1 cellular context compared by ENCODE assay signal in the genomic region with DNA sequence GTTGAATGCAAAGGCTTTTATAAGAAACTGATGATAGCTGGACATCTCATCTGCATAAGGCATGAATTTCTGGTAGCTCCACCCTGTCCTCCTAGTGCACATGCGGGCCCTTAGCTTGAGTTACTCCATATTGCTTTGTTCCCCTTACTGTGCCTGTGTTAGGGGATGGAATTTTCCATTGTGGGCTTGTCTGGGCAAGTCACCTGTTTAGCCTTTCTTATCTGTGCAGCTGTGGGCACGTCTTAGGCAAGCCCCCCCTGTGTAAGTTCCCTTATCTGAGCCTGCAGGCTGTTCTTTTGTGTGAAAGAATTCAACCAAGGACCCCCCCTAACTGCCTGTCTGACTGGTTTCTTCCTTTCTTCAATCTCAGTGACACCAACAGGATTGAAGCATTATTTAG.
A peak's percentile ranks its signal among the peaks of the same experiment; 100 is the strongest.
TF ChIP-seq lines count a peak whose summit lies in the region.

No MANE protein-coding gene starts in this region.

TF ChIP-seq in K562, 482 proteins besides CTCF, POLR2A, EP300 and RAD21 (continued from another document and continues in another):
- TF ChIP-seq NUFIP1 (IDR thresholded peaks at IDR 0.05; ENCODE audit: partially characterized antibody) (peak; percentile 19), TOE1 (IDR thresholded peaks at IDR 0.05; ENCODE audit: borderline replicate concordance) (no peak), TOE1 (CRISPR knock-in tag; IDR thresholded peaks at IDR 0.05; ENCODE audit: borderline replicate concordance, low read depth) (no peak), SNIP1 (IDR thresholded peaks at IDR 0.05; ENCODE audit: low read depth) (no peak), KLF6 (CRISPR knock-in tag; IDR thresholded peaks at IDR 0.05; ENCODE audit: borderline replicate concordance) (peak; percentile 99), RB1 (IDR thresholded peaks at IDR 0.05; ENCODE audit: low read depth) (no peak), EGR1 (conservative IDR thresholded peaks at IDR 0.05) (no peak), ZNF197 (CRISPR knock-in tag; IDR thresholded peaks at IDR 0.05; ENCODE audit: low read depth) (peak; percentile 94; the same call in 1 of the 2 replicates), ZNF263 (CRISPR knock-in tag; IDR thresholded peaks at IDR 0.05; ENCODE audit: borderline replicate concordance) (no peak), ILK (tag; IDR thresholded peaks at IDR 0.05; ENCODE audit: borderline replicate concordance, low read depth) (peak; percentile 76; the same call in 1 of the 2 replicates), CREM (IDR thresholded peaks at IDR 0.05; ENCODE audit: low read depth) (peak; percentile 42; the same call in 1 of the 2 replicates), MEF2A (IDR thresholded peaks at IDR 0.05; ENCODE audit: control insufficient read depth, low read depth, low read length) (no peak), HMG20A (CRISPR knock-in tag; conservative IDR thresholded peaks at IDR 0.05) (peak; percentile 82; the same call in 1 of the 2 replicates), SMARCA5 (IDR thresholded peaks at IDR 0.05) (no peak), ZNF561 (CRISPR knock-in tag; conservative IDR thresholded peaks at IDR 0.05) (no peak), MBD2 (IDR thresholded peaks at IDR 0.05; ENCODE audit: borderline replicate concordance, low read depth) (peak; percentile 64; the same call in 1 of the 2 replicates)
- TF ChIP-seq, protein P1, sequence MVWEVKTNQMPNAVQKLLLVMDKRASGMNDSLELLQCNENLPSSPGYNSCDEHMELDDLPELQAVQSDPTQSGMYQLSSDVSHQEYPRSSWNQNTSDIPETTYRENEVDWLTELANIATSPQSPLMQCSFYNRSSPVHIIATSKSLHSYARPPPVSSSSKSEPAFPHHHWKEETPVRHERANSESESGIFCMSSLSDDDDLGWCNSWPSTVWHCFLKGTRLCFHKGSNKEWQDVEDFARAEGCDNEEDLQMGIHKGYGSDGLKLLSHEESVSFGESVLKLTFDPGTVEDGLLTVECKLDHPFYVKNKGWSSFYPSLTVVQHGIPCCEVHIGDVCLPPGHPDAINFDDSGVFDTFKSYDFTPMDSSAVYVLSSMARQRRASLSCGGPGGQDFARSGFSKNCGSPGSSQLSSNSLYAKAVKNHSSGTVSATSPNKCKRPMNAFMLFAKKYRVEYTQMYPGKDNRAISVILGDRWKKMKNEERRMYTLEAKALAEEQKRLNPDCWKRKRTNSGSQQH (CRISPR knock-in tag; IDR thresholded peaks at IDR 0.05), result peak; percentile 38; the same call in 1 of the 2 replicates
- TF ChIP-seq, protein P2, sequence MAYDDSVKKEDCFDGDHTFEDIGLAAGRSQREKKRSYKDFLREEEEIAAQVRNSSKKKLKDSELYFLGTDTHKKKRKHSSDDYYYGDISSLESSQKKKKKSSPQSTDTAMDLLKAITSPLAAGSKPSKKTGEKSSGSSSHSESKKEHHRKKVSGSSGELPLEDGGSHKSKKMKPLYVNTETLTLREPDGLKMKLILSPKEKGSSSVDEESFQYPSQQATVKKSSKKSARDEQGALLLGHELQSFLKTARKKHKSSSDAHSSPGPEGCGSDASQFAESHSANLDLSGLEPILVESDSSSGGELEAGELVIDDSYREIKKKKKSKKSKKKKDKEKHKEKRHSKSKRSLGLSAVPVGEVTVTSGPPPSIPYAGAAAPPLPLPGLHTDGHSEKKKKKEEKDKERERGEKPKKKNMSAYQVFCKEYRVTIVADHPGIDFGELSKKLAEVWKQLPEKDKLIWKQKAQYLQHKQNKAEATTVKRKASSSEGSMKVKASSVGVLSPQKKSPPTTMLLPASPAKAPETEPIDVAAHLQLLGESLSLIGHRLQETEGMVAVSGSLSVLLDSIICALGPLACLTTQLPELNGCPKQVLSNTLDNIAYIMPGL (CRISPR knock-in tag; IDR thresholded peaks at IDR 0.05), result no peak
- TF ChIP-seq, protein P3, sequence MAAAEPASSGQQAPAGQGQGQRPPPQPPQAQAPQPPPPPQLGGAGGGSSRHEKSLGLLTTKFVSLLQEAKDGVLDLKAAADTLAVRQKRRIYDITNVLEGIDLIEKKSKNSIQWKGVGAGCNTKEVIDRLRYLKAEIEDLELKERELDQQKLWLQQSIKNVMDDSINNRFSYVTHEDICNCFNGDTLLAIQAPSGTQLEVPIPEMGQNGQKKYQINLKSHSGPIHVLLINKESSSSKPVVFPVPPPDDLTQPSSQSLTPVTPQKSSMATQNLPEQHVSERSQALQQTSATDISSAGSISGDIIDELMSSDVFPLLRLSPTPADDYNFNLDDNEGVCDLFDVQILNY (CRISPR knock-in tag; IDR thresholded peaks at IDR 0.05), result no peak
- TF ChIP-seq, protein P4, sequence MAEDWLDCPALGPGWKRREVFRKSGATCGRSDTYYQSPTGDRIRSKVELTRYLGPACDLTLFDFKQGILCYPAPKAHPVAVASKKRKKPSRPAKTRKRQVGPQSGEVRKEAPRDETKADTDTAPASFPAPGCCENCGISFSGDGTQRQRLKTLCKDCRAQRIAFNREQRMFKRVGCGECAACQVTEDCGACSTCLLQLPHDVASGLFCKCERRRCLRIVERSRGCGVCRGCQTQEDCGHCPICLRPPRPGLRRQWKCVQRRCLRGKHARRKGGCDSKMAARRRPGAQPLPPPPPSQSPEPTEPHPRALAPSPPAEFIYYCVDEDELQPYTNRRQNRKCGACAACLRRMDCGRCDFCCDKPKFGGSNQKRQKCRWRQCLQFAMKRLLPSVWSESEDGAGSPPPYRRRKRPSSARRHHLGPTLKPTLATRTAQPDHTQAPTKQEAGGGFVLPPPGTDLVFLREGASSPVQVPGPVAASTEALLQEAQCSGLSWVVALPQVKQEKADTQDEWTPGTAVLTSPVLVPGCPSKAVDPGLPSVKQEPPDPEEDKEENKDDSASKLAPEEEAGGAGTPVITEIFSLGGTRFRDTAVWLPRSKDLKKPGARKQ (CRISPR knock-in tag; IDR thresholded peaks at IDR 0.05), result no peak
- TF ChIP-seq, protein P5, sequence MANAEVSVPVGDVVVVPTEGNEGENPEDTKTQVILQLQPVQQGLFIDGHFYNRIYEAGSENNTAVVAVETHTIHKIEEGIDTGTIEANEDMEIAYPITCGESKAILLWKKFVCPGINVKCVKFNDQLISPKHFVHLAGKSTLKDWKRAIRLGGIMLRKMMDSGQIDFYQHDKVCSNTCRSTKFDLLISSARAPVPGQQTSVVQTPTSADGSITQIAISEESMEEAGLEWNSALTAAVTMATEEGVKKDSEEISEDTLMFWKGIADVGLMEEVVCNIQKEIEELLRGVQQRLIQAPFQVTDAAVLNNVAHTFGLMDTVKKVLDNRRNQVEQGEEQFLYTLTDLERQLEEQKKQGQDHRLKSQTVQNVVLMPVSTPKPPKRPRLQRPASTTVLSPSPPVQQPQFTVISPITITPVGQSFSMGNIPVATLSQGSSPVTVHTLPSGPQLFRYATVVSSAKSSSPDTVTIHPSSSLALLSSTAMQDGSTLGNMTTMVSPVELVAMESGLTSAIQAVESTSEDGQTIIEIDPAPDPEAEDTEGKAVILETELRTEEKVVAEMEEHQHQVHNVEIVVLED (CRISPR knock-in tag; IDR thresholded peaks at IDR 0.05), result peak; percentile 58
- TF ChIP-seq, protein P6, sequence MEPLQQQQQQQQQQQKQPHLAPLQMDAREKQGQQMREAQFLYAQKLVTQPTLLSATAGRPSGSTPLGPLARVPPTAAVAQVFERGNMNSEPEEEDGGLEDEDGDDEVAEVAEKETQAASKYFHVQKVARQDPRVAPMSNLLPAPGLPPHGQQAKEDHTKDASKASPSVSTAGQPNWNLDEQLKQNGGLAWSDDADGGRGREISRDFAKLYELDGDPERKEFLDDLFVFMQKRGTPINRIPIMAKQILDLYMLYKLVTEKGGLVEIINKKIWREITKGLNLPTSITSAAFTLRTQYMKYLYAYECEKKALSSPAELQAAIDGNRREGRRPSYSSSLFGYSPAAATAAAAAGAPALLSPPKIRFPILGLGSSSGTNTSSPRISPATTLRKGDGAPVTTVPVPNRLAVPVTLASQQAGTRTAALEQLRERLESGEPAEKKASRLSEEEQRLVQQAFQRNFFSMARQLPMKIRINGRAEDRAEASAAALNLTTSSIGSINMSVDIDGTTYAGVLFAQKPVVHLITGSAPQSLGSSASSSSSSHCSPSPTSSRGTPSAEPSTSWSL (CRISPR knock-in tag; IDR thresholded peaks at IDR 0.05; ENCODE audit: borderline replicate concordance), result peak; percentile 90; the same call in 1 of the 2 replicates
- TF ChIP-seq, protein P7, sequence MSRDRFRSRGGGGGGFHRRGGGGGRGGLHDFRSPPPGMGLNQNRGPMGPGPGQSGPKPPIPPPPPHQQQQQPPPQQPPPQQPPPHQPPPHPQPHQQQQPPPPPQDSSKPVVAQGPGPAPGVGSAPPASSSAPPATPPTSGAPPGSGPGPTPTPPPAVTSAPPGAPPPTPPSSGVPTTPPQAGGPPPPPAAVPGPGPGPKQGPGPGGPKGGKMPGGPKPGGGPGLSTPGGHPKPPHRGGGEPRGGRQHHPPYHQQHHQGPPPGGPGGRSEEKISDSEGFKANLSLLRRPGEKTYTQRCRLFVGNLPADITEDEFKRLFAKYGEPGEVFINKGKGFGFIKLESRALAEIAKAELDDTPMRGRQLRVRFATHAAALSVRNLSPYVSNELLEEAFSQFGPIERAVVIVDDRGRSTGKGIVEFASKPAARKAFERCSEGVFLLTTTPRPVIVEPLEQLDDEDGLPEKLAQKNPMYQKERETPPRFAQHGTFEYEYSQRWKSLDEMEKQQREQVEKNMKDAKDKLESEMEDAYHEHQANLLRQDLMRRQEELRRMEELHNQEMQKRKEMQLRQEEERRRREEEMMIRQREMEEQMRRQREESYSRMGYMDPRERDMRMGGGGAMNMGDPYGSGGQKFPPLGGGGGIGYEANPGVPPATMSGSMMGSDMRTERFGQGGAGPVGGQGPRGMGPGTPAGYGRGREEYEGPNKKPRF (IDR thresholded peaks at IDR 0.05; ENCODE audit: low read depth, low read length), result no peak
- TF ChIP-seq, protein P8, sequence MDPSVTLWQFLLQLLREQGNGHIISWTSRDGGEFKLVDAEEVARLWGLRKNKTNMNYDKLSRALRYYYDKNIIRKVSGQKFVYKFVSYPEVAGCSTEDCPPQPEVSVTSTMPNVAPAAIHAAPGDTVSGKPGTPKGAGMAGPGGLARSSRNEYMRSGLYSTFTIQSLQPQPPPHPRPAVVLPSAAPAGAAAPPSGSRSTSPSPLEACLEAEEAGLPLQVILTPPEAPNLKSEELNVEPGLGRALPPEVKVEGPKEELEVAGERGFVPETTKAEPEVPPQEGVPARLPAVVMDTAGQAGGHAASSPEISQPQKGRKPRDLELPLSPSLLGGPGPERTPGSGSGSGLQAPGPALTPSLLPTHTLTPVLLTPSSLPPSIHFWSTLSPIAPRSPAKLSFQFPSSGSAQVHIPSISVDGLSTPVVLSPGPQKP (CRISPR knock-in tag; IDR thresholded peaks at IDR 0.05), result no peak
- TF ChIP-seq, protein P9, sequence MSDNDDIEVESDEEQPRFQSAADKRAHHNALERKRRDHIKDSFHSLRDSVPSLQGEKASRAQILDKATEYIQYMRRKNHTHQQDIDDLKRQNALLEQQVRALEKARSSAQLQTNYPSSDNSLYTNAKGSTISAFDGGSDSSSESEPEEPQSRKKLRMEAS (CRISPR knock-in tag; IDR thresholded peaks at IDR 0.05), result no peak
- TF ChIP-seq, protein P10, sequence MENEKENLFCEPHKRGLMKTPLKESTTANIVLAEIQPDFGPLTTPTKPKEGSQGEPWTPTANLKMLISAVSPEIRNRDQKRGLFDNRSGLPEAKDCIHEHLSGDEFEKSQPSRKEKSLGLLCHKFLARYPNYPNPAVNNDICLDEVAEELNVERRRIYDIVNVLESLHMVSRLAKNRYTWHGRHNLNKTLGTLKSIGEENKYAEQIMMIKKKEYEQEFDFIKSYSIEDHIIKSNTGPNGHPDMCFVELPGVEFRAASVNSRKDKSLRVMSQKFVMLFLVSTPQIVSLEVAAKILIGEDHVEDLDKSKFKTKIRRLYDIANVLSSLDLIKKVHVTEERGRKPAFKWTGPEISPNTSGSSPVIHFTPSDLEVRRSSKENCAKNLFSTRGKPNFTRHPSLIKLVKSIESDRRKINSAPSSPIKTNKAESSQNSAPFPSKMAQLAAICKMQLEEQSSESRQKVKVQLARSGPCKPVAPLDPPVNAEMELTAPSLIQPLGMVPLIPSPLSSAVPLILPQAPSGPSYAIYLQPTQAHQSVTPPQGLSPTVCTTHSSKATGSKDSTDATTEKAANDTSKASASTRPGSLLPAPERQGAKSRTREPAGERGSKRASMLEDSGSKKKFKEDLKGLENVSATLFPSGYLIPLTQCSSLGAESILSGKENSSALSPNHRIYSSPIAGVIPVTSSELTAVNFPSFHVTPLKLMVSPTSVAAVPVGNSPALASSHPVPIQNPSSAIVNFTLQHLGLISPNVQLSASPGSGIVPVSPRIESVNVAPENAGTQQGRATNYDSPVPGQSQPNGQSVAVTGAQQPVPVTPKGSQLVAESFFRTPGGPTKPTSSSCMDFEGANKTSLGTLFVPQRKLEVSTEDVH (IDR thresholded peaks at IDR 0.05; ENCODE audit: low read depth, partially characterized antibody), result no peak
- TF ChIP-seq, protein P11, sequence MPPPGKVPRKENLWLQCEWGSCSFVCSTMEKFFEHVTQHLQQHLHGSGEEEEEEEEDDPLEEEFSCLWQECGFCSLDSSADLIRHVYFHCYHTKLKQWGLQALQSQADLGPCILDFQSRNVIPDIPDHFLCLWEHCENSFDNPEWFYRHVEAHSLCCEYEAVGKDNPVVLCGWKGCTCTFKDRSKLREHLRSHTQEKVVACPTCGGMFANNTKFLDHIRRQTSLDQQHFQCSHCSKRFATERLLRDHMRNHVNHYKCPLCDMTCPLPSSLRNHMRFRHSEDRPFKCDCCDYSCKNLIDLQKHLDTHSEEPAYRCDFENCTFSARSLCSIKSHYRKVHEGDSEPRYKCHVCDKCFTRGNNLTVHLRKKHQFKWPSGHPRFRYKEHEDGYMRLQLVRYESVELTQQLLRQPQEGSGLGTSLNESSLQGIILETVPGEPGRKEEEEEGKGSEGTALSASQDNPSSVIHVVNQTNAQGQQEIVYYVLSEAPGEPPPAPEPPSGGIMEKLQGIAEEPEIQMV (tag; conservative IDR thresholded peaks at IDR 0.05; ENCODE audit: low read depth), result peak; percentile 85
- TF ChIP-seq, protein P12, sequence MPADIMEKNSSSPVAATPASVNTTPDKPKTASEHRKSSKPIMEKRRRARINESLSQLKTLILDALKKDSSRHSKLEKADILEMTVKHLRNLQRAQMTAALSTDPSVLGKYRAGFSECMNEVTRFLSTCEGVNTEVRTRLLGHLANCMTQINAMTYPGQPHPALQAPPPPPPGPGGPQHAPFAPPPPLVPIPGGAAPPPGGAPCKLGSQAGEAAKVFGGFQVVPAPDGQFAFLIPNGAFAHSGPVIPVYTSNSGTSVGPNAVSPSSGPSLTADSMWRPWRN (IDR thresholded peaks at IDR 0.05; ENCODE audit: low read depth), result peak; percentile 65; the same call in 1 of the 2 replicates
